Comparison of ENCODE assay signal across 9 cellular contexts in the genomic region with DNA sequence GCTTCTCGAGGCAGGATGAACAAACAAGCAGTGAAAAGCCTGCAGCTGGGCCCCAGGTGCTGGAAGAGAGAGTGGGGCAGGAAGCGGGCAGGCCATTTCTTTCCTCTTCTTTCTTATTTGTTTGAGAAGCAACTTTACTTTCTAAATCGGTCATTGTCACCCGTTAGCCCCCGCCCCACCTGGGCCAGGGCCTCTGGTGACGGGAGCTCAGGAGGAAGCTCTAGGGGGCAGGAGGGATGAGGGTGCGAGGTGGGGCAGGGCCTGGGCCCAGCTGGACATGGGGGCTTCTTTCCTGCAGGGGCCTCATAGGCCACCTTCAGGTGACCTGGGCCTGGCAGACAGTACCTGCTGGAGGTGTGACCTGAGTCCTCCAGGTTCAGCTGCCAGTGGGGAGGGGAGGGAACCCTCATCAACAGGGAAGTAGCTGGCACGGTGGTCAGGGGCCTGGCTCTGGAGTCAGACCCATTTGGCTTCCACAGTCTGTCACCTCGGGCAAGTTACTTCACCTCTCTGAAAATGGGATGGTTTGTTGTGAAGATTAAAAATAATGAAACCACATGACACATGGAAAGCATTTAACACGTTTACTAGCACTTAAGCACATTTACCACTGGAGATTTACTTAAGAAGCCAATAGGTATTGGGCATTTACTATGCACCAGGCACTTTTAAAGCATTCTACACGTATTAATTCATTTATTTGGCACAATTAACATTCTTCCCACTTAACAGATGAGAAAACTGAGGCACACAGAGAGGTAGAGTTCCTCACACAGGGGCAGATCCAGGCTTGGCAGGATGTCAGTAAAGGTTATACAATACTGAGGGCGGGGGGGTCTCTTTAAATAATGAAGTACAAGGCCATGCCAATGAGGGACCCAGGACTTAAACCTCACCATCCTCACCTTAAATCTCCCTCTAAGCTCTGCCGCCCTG. TPM values are rescaled to one million over a fixed set of nuclear protein-coding genes. Genes with fewer than 3 reads are reported as not detected.
A peak's percentile ranks its signal among the peaks of the same experiment; 100 is the strongest.
DNase-seq lines count a peak whose midpoint lies in the region; ATAC-seq and TF ChIP-seq lines count a peak whose summit lies in the region.
"Had no signal": no experiment of that assay in that cellular context is flagged by ENCODE, and none has a peak within 500 bp of the region (broad histone marks: within the 10 kb centered on the region; RNA-seq: fewer than 3 reads in every experiment).

No MANE protein-coding gene starts in this region.

- no peaks in the 10 kb centered on the region for H3K27me3 ChIP-seq in DND-41 (ENCODE audit: insufficient read depth, low read length, poor library complexity)
- H3K27me3 ChIP-seq: adrenal gland had no signal

- peak overlapping the region in 1 of 2 experiments; percentile 8; a peak in 1 of 4 replicates for H3K4me3 ChIP-seq in DND-41 (ENCODE audit: low read depth in 1 of 2, low read length in 2 of 2)
- H3K4me3 ChIP-seq: adrenal gland had no signal

- peaks cover under 1% of the 10 kb centered on the region for H3K9me3 Mint-ChIP-seq in activated CD4-positive, alpha-beta T cell treated with anti-CD3 and anti-CD28 coated beads, Interleukin-2, amount 10 ng/mL, durations not matched to agents 7 days and 5 days
- H3K9me3 Mint-ChIP-seq in memory B cell = no peaks in the 10 kb centered on the region

- H3K27me3 Mint-ChIP-seq in activated CD4-positive, alpha-beta T cell treated with anti-CD3 and anti-CD28 coated beads, Interleukin-2, amount 10 ng/mL, durations not matched to agents 7 days and 5 days = no peaks in the 10 kb centered on the region
- no peaks in the 10 kb centered on the region for H3K27me3 Mint-ChIP-seq in memory B cell

- no peak overlapping the region for H3K4me2 ChIP-seq in DND-41 (ENCODE audit: insufficient read depth, low read length)

- no peak overlapping the region for H2AFZ ChIP-seq in DND-41 (ENCODE audit: low read depth, low read length)

- H3K9ac ChIP-seq in DND-41 (ENCODE audit: low read depth, low read length) = peak overlapping the region; percentile 39

- TF ChIP-seq CTCF in DND-41 (IDR thresholded peaks at IDR 0.05; ENCODE audit: borderline replicate concordance, extremely low read depth, low read length, poor library complexity, severe bottlenecking) = peak; percentile 29

- CTCF ChIA-PET in activated CD4-positive, alpha-beta T cell treated with anti-CD3 and anti-CD28 coated beads, Interleukin-2, amount 10 ng/mL, durations not matched to agents 7 days and 5 days (lab: Charles Lee) = interaction anchor here (0.6 to 4.7 kb wide), 12 partner anchors 8 to 167 kb away, joined by 3 to 23 read pairs (median 3); no protein-coding TSS in a partner anchor

- H3K9me3 ChIP-seq in DND-41 (ENCODE audit: insufficient read depth, low read length, severe bottlenecking) = no peaks in the 10 kb centered on the region
- H3K9me3 ChIP-seq: adrenal gland had no signal

- H3K79me2 ChIP-seq in DND-41 (ENCODE audit: insufficient read depth, low read length) = no peaks in the 10 kb centered on the region

- peaks cover 6% of the 10 kb centered on the region for H3K36me3 Mint-ChIP-seq in activated CD4-positive, alpha-beta T cell treated with anti-CD3 and anti-CD28 coated beads, Interleukin-2, amount 10 ng/mL, durations not matched to agents 7 days and 5 days (ENCODE audit: low read depth)
- peaks cover 2% of the 10 kb centered on the region for H3K36me3 Mint-ChIP-seq in memory B cell

- peak overlapping the region; percentile 29 for H3K4me3 Mint-ChIP-seq in activated CD4-positive, alpha-beta T cell treated with anti-CD3 and anti-CD28 coated beads, Interleukin-2, amount 10 ng/mL, durations not matched to agents 7 days and 5 days
- peak overlapping the region; percentile 49 for H3K4me3 Mint-ChIP-seq in memory B cell

- H3K4me1 ChIP-seq in DND-41 (ENCODE audit: insufficient read depth, low read length) = peaks cover 41% of the 10 kb centered on the region
- H3K4me1 ChIP-seq: adrenal gland had no signal

- H3K36me3 ChIP-seq in DND-41 (ENCODE audit: insufficient read depth, low read length) = no peaks in the 10 kb centered on the region
- H3K36me3 ChIP-seq: adrenal gland had no signal

- peak overlapping the region; percentile 91 for H3K27ac ChIP-seq in DND-41 (ENCODE audit: low read length)
- H3K27ac ChIP-seq: adrenal gland had no signal

- H3K27ac Mint-ChIP-seq in activated CD4-positive, alpha-beta T cell treated with anti-CD3 and anti-CD28 coated beads, Interleukin-2, amount 10 ng/mL, durations not matched to agents 7 days and 5 days = peak overlapping the region; percentile 96
- peak overlapping the region; percentile 92 for H3K27ac Mint-ChIP-seq in memory B cell

- ATAC-seq in DND-41 (ENCODE audit: insufficient read depth, low read depth) (peak; percentile 76), GM21786 (IDR thresholded peaks at IDR 0.05; ENCODE audit: unreplicated experiment) (peak; percentile 47), memory B cell (ENCODE audit: low read depth) (peak; percentile 20), HG03442 (IDR thresholded peaks at IDR 0.05; ENCODE audit: unreplicated experiment) (no peak)

- peaks cover 77% of the 10 kb centered on the region for H3K4me1 Mint-ChIP-seq in activated CD4-positive, alpha-beta T cell treated with anti-CD3 and anti-CD28 coated beads, Interleukin-2, amount 10 ng/mL, durations not matched to agents 7 days and 5 days
- H3K4me1 Mint-ChIP-seq in memory B cell = peaks cover 64% of the 10 kb centered on the region

- POLR2A ChIA-PET in activated CD4-positive, alpha-beta T cell treated with anti-CD3 and anti-CD28 coated beads, Interleukin-2, amount 10 ng/mL, durations not matched to agents 7 days and 5 days (lab: Charles Lee) = interaction anchor here (0.6 kb wide), 1 partner anchor 147 kb away, joined by 3 read pairs; no protein-coding TSS in a partner anchor

- no peaks in the 10 kb centered on the region for H4K20me1 ChIP-seq in DND-41 (ENCODE audit: insufficient read depth, low read length)

- DNase-seq in DND-41 (peak; percentile 90), memory B cell (ENCODE audit: low spot score in 2 of 2) (no peak), SK-N-DZ (ENCODE audit: low spot score) (no peak), NCI-H187 (lab: John Stamatoyannopoulos, UW) (no peak), NCI-H526 (lab: John Stamatoyannopoulos, UW) (no peak)
- peak; percentile 73 for DNase-seq in activated CD4-positive, alpha-beta T cell treated with anti-CD3 and anti-CD28 coated beads, Interleukin-2, amount 10 ng/mL, durations not matched to agents 7 days and 5 days
- DNase-seq: adrenal gland had no signal

RNA-seq across cellular contexts. Expression of a gene that starts 54.2 kb away (rescaled TPM):
- total RNA-seq in activated CD4-positive, alpha-beta T cell treated with anti-CD3 and anti-CD28 coated beads, Interleukin-2, amount 10 ng/mL, durations not matched to agents 7 days and 5 days = 10 to 100 TPM; 62.7 to 65.2 TPM
- polyA plus RNA-seq in SK-N-DZ (2014; cell fraction: cytosol; rRNA removed) = 79.5 and 102 TPM in 2 replicates
- polyA plus RNA-seq in SK-N-DZ (2014; cell fraction: nucleus; rRNA removed) = 83.1 and 85.5 TPM in 2 replicates

Comparison
In these comparisons a context has a peak if more than half of its experiments do, and no peak if none do; other contexts are left out.
1. DNase-seq: peak in DND-41 (single experiment) and activated CD4-positive, alpha-beta T cell treated with anti-CD3 and anti-CD28 coated beads, Interleukin-2, amount 10 ng/mL, durations not matched to agents 7 days and 5 days (single experiment); none in memory B cell (0 of 2), SK-N-DZ (single experiment), NCI-H187 (0 of 2) and NCI-H526 (0 of 2).